Comparison of ENCODE assay signal across 19 cellular contexts in the genomic region with DNA sequence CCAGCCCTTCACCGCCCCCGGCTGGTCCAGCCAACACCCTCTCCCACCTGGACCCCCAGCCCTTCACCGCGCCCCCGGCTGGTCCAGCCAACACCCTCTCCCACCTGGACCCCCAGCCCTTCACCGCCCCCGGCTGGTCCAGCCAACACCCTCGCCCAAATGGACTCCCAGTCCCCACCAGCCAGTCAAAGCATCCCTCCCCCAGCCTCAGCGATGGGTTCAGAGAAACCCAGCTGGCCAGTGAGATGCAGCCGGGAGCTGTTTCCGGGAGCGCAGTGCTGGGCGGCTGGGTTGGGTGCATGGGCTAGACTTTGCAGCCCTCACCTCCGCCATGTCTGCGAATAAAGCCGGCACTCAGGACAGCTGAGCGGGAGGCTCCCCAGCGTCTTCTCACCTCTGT. TPM values are rescaled to one million over a fixed set of nuclear protein-coding genes. Genes with fewer than 3 reads are reported as not detected.
DNase-seq lines count a peak whose midpoint lies in the region; ATAC-seq and TF ChIP-seq lines count a peak whose summit lies in the region.
"Had no signal": no experiment of that assay in that cellular context is flagged by ENCODE, and none has a peak within 500 bp of the region (broad histone marks: within the 10 kb centered on the region; RNA-seq: fewer than 3 reads in every experiment).

No MANE protein-coding gene starts in this region.

- no peak for TF ChIP-seq CTCF in 22Rv1 (IDR thresholded peaks at IDR 0.05)
- TF ChIP-seq CTCF in mesothelial cell of epicardium (IDR thresholded peaks at IDR 0.05; ENCODE audit: unreplicated experiment) = no peak
- TF ChIP-seq CTCF in foreskin keratinocyte (conservative IDR thresholded peaks at IDR 0.05) = no peak

- ATAC-seq in foreskin keratinocyte (no peak), HG02678 (IDR thresholded peaks at IDR 0.05; ENCODE audit: unreplicated experiment) (no peak)

- H3K9me3 Mint-ChIP-seq in dendritic cell treated with granulocyte-macrophage colony-stimulating factor and Interleukin-4, amounts not matched to agents 40 ng/mL and 50 ng/mL, for 4 days = no peaks in the 10 kb centered on the region
- H3K9me3 Mint-ChIP-seq in mesothelial cell of epicardium = no peaks in the 10 kb centered on the region

- no peaks in the 10 kb centered on the region for H3K4me1 ChIP-seq in foreskin keratinocyte
- H3K4me1 ChIP-seq: HAP-1 had no signal

- H3K27me3 Mint-ChIP-seq in dendritic cell treated with granulocyte-macrophage colony-stimulating factor and Interleukin-4, amounts not matched to agents 40 ng/mL and 50 ng/mL, for 4 days = peaks cover 35% of the 10 kb centered on the region
- H3K27me3 Mint-ChIP-seq in mesothelial cell of epicardium (ENCODE audit: low read depth) = peaks cover 3% of the 10 kb centered on the region

- H3K4me1 Mint-ChIP-seq in dendritic cell treated with granulocyte-macrophage colony-stimulating factor and Interleukin-4, amounts not matched to agents 40 ng/mL and 50 ng/mL, for 4 days (ENCODE audit: low read depth) = peaks cover 19% of the 10 kb centered on the region
- H3K4me1 Mint-ChIP-seq in mesothelial cell of epicardium = peaks cover 6% of the 10 kb centered on the region

- H3K27me3 ChIP-seq in H7 (ENCODE audit: control insufficient read depth, insufficient read depth, low read length) (peaks cover 5% of the 10 kb centered on the region; the same call in 1 of the 2 replicates), foreskin keratinocyte (peaks cover 4% of the 10 kb centered on the region)
- H3K27me3 ChIP-seq: SJSA1 had no signal

- no peaks in the 10 kb centered on the region for H3K36me3 ChIP-seq in H7 (replicated peaks; ENCODE audit: control insufficient read depth, insufficient read depth, low read length)
- H3K36me3 ChIP-seq: HAP-1, SJSA1 had no signal

- H3K27ac ChIP-seq in 22Rv1 (peak overlapping the region; percentile 32; the same call in 1 of the 2 replicates), foreskin keratinocyte (no peak overlapping the region)
- H3K27ac ChIP-seq: RWPE1, SJSA1 had no signal

- peak overlapping the region; percentile 30 for H3K27ac Mint-ChIP-seq in dendritic cell treated with granulocyte-macrophage colony-stimulating factor and Interleukin-4, amounts not matched to agents 40 ng/mL and 50 ng/mL, for 4 days
- H3K27ac Mint-ChIP-seq in mesothelial cell of epicardium = peak overlapping the region; percentile 52
- H3K27ac Mint-ChIP-seq: CD14-positive monocyte had no signal

- DNase-seq in H7 (no peak), mesothelial cell of epicardium (ENCODE audit: low spot score in 2 of 2, unreplicated experiment in 2 of 2) (no peak), occipital lobe (lab: John Stamatoyannopoulos, UW) (no peak), foreskin keratinocyte (no peak)
- DNase-seq: DMS 273 treated with DMSO at 0.1 percent for 48 hours; MV-4-11; NCI-H1417; NCI-H187 treated with DMSO at 0.1 percent for 48 hours; NCI-H526 treated with DMSO at 0.1 percent for 48 hours; NK-92 treated with Interleukin-12 subunit alpha and Interleukin-12 subunit beta, amount 100 ng/mL, for 24 hours had no signal

- H3K36me3 Mint-ChIP-seq in dendritic cell treated with granulocyte-macrophage colony-stimulating factor and Interleukin-4, amounts not matched to agents 40 ng/mL and 50 ng/mL, for 4 days (ENCODE audit: low read depth) = peaks cover 1% of the 10 kb centered on the region
- H3K36me3 Mint-ChIP-seq in mesothelial cell of epicardium = peaks cover 6% of the 10 kb centered on the region
- H3K36me3 Mint-ChIP-seq: CD14-positive monocyte had no signal

- intact Hi-C loops in dendritic cell treated with granulocyte-macrophage colony-stimulating factor and Interleukin-4, amounts not matched to agents 40 ng/mL and 50 ng/mL, for 4 days (cut with micrococcal nuclease) = no loop called here

- no peak overlapping the region for H3K4me3 Mint-ChIP-seq in dendritic cell treated with granulocyte-macrophage colony-stimulating factor and Interleukin-4, amounts not matched to agents 40 ng/mL and 50 ng/mL, for 4 days
- no peak overlapping the region for H3K4me3 Mint-ChIP-seq in mesothelial cell of epicardium
- H3K4me3 Mint-ChIP-seq: CD14-positive monocyte had no signal

- H3K4me3 ChIP-seq in H7 (ENCODE audit: insufficient read depth, low read depth, low read length) = peak overlapping the region; percentile 16
- H3K4me3 ChIP-seq: HAP-1, SJSA1 had no signal

RNA-seq across cellular contexts. Expression of a gene that starts 6.5 kb away (rescaled TPM):
- 180 and 192 TPM in 2 replicates for total RNA-seq in H7 (2014; rRNA removed; shearing (Covaris generic))
- total RNA-seq in mesothelial cell of epicardium (98.1 to 106 TPM (median 99.5 TPM) in 3 replicates), occipital lobe (46.2 TPM), foreskin keratinocyte (80.0 and 81.4 TPM in 2 replicates)
- 94.5 and 105 TPM in 2 replicates for polyA plus RNA-seq in foreskin keratinocyte

RNA-seq across cellular contexts. Expression of a gene that starts 17.7 kb away (rescaled TPM):
- 13.7 and 18.1 TPM in 2 replicates for total RNA-seq in H7 (2014; rRNA removed; shearing (Covaris generic))
- total RNA-seq in mesothelial cell of epicardium (30.8 to 32.4 TPM (median 32.3 TPM) in 3 replicates), occipital lobe (15.6 TPM), foreskin keratinocyte (7.3 and 7.9 TPM in 2 replicates)
- 7.6 and 9.9 TPM in 2 replicates for polyA plus RNA-seq in foreskin keratinocyte

RNA-seq across cellular contexts. Expression of a gene that starts 18.8 kb away (rescaled TPM):
- 0.38 and 1.6 TPM in 2 replicates for total RNA-seq in H7 (2014; rRNA removed; shearing (Covaris generic))
- total RNA-seq in mesothelial cell of epicardium (0.25 to 0.40 TPM (median 0.29 TPM) in 3 replicates), occipital lobe (not detected), foreskin keratinocyte (not detected in 2 replicates)
- polyA plus RNA-seq in foreskin keratinocyte = 0.10 TPM in 1 of 2 replicates, not detected in the other
- total RNA-seq: HT1080, OCI-LY7, SJSA1 had no signal

RNA-seq across cellular contexts. Expression of a gene that starts 28.7 kb away (rescaled TPM):
- total RNA-seq in H7 (2014; rRNA removed; shearing (Covaris generic)) = 0.70 TPM in 1 of 2 replicates, not detected in the other
- 0.75 to 1.1 TPM (median 0.98 TPM) in 3 replicates for total RNA-seq in mesothelial cell of epicardium
- total RNA-seq in occipital lobe = 0.16 TPM
- 0.07 and 0.10 TPM in 2 replicates for total RNA-seq in foreskin keratinocyte
- polyA plus RNA-seq in foreskin keratinocyte = 0.09 and 0.15 TPM in 2 replicates
- total RNA-seq: HT1080, SJSA1 had no signal
- polyA plus RNA-seq: CD14-positive monocyte had no signal

RNA-seq across cellular contexts. Expression of a gene that starts 47.4 kb away (rescaled TPM):
- total RNA-seq in H7 (2014; rRNA removed; shearing (Covaris generic)) = 1,035 and 1,167 TPM in 2 replicates
- total RNA-seq in mesothelial cell of epicardium (414 to 431 TPM (median 414 TPM) in 3 replicates), occipital lobe (77.4 TPM), foreskin keratinocyte (526 and 567 TPM in 2 replicates)
- 863 and 896 TPM in 2 replicates for polyA plus RNA-seq in foreskin keratinocyte
